Comparison of ENCODE assay signal across 13 cellular contexts in the genomic region with DNA sequence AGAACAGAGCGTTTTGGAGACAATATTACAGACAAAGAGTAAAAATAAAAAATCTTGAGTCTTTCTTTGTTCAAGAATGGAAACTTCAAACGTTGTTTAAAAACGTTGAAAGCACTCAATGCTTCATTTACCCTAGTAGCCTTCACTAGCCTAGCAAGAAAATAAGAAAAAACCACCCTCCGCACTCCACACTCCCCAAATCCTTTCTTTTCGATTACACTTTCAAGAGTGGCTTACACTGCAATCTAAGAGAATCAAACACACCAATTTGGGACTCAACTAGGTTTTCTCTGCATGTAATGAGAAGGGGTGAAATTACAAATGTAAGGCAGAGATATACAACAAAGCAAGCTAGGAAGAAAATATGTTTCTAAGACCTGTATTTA. TPM values are rescaled to one million over a fixed set of nuclear protein-coding genes. Genes with fewer than 3 reads are reported as not detected.
A peak's percentile ranks its signal among the peaks of the same experiment; 100 is the strongest.
DNase-seq lines count a peak whose midpoint lies in the region; ATAC-seq, FAIRE-seq and TF ChIP-seq lines count a peak whose summit lies in the region.
"Had no signal": no experiment of that assay in that cellular context is flagged by ENCODE, and none has a peak within 500 bp of the region (broad histone marks: within the 10 kb centered on the region; RNA-seq: fewer than 3 reads in every experiment).

No MANE protein-coding gene starts in this region.

- peak; percentile 0; the same call in 1 of the 3 replicates for ATAC-seq in GM12878
- no peak for ATAC-seq in natural killer cell

- H3K4me1 ChIP-seq in CD4-positive, alpha-beta memory T cell (ENCODE audit: insufficient read depth, low read length), result peaks cover 62% of the 10 kb centered on the region
- peaks cover 42% of the 10 kb centered on the region for H3K4me1 ChIP-seq in GM12878 (ENCODE audit: control insufficient read depth, insufficient read depth, low read length)
- peaks cover 0 to 3% of the 10 kb centered on the region in 2 donors for H3K4me1 ChIP-seq in kidney (ENCODE audit: control insufficient read depth in 1 of 2, insufficient read depth in 1 of 2, low read depth in 1 of 2, low read length in 2 of 2)

- H3K36me3 ChIP-seq in CD4-positive, alpha-beta memory T cell (ENCODE audit: insufficient read depth, low read length), result peaks cover 9% of the 10 kb centered on the region
- peaks cover 30% of the 10 kb centered on the region for H3K36me3 ChIP-seq in KOPT-K1 (ENCODE audit: insufficient read depth, low read length)
- no peaks in the 10 kb centered on the region for H3K36me3 ChIP-seq in GM12878 (ENCODE audit: control insufficient read depth in 2 of 2, insufficient read depth in 2 of 2, low read length in 1 of 2)
- peaks cover 0 to 4% of the 10 kb centered on the region in 2 donors for H3K36me3 ChIP-seq in kidney (ENCODE audit: control insufficient read depth in 1 of 2, insufficient read depth in 2 of 2, low read length in 2 of 2)

- SMC1A ChIA-PET in GM12878 (lab: Charles Lee; ENCODE audit: uncharacterized antibody, unreplicated experiment), result interaction anchor here (0.7 to 24.6 kb wide), 13 partner anchors 11 to 508 kb away, joined by 3 to 595 read pairs (median 5); no protein-coding TSS in a partner anchor

- in situ Hi-C loops in GM12878 (cut with MboI), result no loop called here

- FAIRE-seq in GM12878 (lab: Jason Lieb, UNC), result no peak
- no peak for FAIRE-seq in H54 (lab: Jason Lieb, UNC)
- no peak for FAIRE-seq in kidney (lab: Jason Lieb, UNC)
- FAIRE-seq: HTR-8/SVneo had no signal

- H3K9me3 ChIP-seq in CD4-positive, alpha-beta memory T cell (ENCODE audit: control insufficient read depth in 1 of 2, low read length in 2 of 2), result no peaks in the 10 kb centered on the region
- H3K9me3 ChIP-seq in KOPT-K1 (ENCODE audit: insufficient read depth, low read length, poor library complexity, severe bottlenecking) (no peaks in the 10 kb centered on the region), GM12878 (replicated peaks; ENCODE audit: control insufficient read depth, insufficient read depth, low read length) (no peaks in the 10 kb centered on the region; the same call in 2 of the 3 replicates), kidney (ENCODE audit: control insufficient read depth in 1 of 2, low read length in 2 of 2) (no peaks in the 10 kb centered on the region)

- CTCF ChIA-PET in CD4-positive, alpha-beta memory T cell (lab: Charles Lee; ENCODE audit: partially characterized antibody), result interaction anchor here (0.8 to 16.4 kb wide), 10 partner anchors 8 to 508 kb away, joined by 4 to 172 read pairs (median 7); no protein-coding TSS in a partner anchor
- CTCF ChIA-PET in GM12878 (lab: Yijun Ruan, JAX), result interaction anchor here (0.6 to 2.7 kb wide), 9 partner anchors 19 to 111 kb away, joined by 3 to 13 read pairs (median 7); no protein-coding TSS in a partner anchor

- RAD21 ChIA-PET in GM12878 (lab: Charles Lee; ENCODE audit: unreplicated experiment), result interaction anchor here (0.5 to 23.0 kb wide), 15 partner anchors 8 to 508 kb away, joined by 3 to 562 read pairs (median 9); no protein-coding TSS in a partner anchor

- no peak for TF ChIP-seq CTCF in GM12878 (IDR thresholded peaks at IDR 0.05 in 2 of 3, conservative IDR thresholded peaks at IDR 0.05 in 1 of 3; ENCODE audit: control insufficient read depth in 2 of 3, extremely low read depth in 1 of 3, insufficient read depth in 1 of 3, low read depth in 3 of 3, low read length in 3 of 3)
- TF ChIP-seq CTCF in natural killer cell (IDR thresholded peaks at IDR 0.05), result no peak
- no peak for TF ChIP-seq CTCF in kidney (IDR thresholded peaks at IDR 0.05; ENCODE audit: borderline replicate concordance, extremely low read depth, insufficient read depth)

- H3K27me3 ChIP-seq in CD4-positive, alpha-beta memory T cell (ENCODE audit: insufficient read depth, low read length), result no peaks in the 10 kb centered on the region
- no peaks in the 10 kb centered on the region for H3K27me3 ChIP-seq in GM12878 (replicated peaks in 1 of 2; ENCODE audit: control insufficient read depth in 2 of 2, insufficient read depth in 2 of 2, low read length in 1 of 2)

- H3K27me3 Mint-ChIP-seq in CD4-positive, alpha-beta memory T cell, result no peaks in the 10 kb centered on the region
- no peaks in the 10 kb centered on the region for H3K27me3 Mint-ChIP-seq in natural killer cell (ENCODE audit: low read depth in 2 of 2)

- no peaks in the 10 kb centered on the region for H4K20me1 ChIP-seq in GM12878 (ENCODE audit: control insufficient read depth, insufficient read depth)

- TF ChIP-seq RAD21 in GM12878 (IDR thresholded peaks at IDR 0.05; ENCODE audit: insufficient read depth, low read depth, low read length), result no peak

- peaks cover 28 to 74% (median 54%) of the 10 kb centered on the region in 4 donors for H3K4me1 Mint-ChIP-seq in CD4-positive, alpha-beta memory T cell
- peaks cover 52 to 66% of the 10 kb centered on the region in 2 donors for H3K4me1 Mint-ChIP-seq in natural killer cell

- TF ChIP-seq EP300 in GM12878 (IDR thresholded peaks at IDR 0.05; ENCODE audit: borderline replicate concordance in 1 of 2, control insufficient read depth in 1 of 2, low read depth in 2 of 2, low read length in 2 of 2), result no peak

- peak overlapping the region; percentile 94 to 99 (median 96) for H3K27ac Mint-ChIP-seq in CD4-positive, alpha-beta memory T cell
- peak overlapping the region; percentile 94 to 97 for H3K27ac Mint-ChIP-seq in natural killer cell

- no peak overlapping the region for H2AFZ ChIP-seq in GM12878 (ENCODE audit: control insufficient read depth, low read depth, low read length)

- peak overlapping the region in 1 of 2 donors; percentile 27 for H3K4me3 ChIP-seq in CD4-positive, alpha-beta memory T cell (ENCODE audit: low read length in 2 of 2)
- peak overlapping the region; percentile 29; the same call in 1 of the 2 replicates for H3K4me3 ChIP-seq in GM12878
- no peak overlapping the region for H3K4me3 ChIP-seq in kidney (ENCODE audit: low read length in 2 of 2)

- H3K79me2 ChIP-seq in GM12878 (ENCODE audit: control insufficient read depth, insufficient read depth, low read length), result peaks cover 31% of the 10 kb centered on the region

- peak overlapping the region; percentile 60 for H3K27ac ChIP-seq in CD4-positive, alpha-beta memory T cell (ENCODE audit: low read depth, low read length)
- H3K27ac ChIP-seq in KOPT-K1 (ENCODE audit: low read depth, low read length, poor library complexity, severe bottlenecking) (peak overlapping the region; percentile 100), GM12878 (ENCODE audit: control insufficient read depth, insufficient read depth) (peak overlapping the region; percentile 90), kidney (ENCODE audit: low read depth in 2 of 2, low read length in 2 of 2) (no peak overlapping the region)

- DNase-seq in CD4-positive, alpha-beta memory T cell, result no peak
- DNase-seq in GM12878 (ENCODE audit: low read depth, low spot score) (no peak), natural killer cell (no peak), H54 (ENCODE audit: insufficient read length, low spot score) (no peak), DMS153 treated with DMSO at 0.1 percent for 48 hours (lab: John Stamatoyannopoulos, UW; ENCODE audit: unreplicated experiment) (no peak), kidney (no peak), NCI-H446 treated with DMSO at 0.1 percent for 48 hours (lab: John Stamatoyannopoulos, UW) (no peak)
- DNase-seq: amygdala; DMS53; NCI-H526; stimulated activated CD4-positive, alpha-beta T cell treated with anti-CD3 and anti-CD28 coated beads, Interleukin-1b, Interleukin-23, amount 100 ng/mL, for 48 hours had no signal

- no TSS peak for BruUV-seq in GM12878 (replicated peaks; lab: Mats Ljungman, UMichigan)

- 29% methylated on average over 5 of the region's 5 CpGs for whole genome bisulfite sequencing in GM12878 (ENCODE audit: insufficient coverage, insufficient replicate concordance, low lambda C conversion rate, missing lambda C conversion rate)

- TF ChIP-seq POLR2A in GM12878 (IDR thresholded peaks at IDR 0.05; ENCODE audit: low read depth, low read length) (no peak), H54 (IDR thresholded peaks at IDR 0.05; ENCODE audit: low read depth, low read length) (no peak)

- POLR2A ChIA-PET in CD4-positive, alpha-beta memory T cell (lab: Charles Lee; ENCODE audit: partially characterized antibody), result interaction anchor here (1.6 to 26.3 kb wide), 15 partner anchors 3 to 508 kb away, joined by 7 to 1769 read pairs (median 218); partner anchors contain the start of genes FAM9C and TMSB4X
- POLR2A ChIA-PET in GM12878 (lab: Charles Lee), result interaction anchor here (0.5 to 13.6 kb wide), 13 partner anchors 10 to 274 kb away, joined by 3 to 157 read pairs (median 9); no protein-coding TSS in a partner anchor

- peaks cover 37 to 39% of the 10 kb centered on the region in 2 donors for H3K36me3 Mint-ChIP-seq in CD4-positive, alpha-beta memory T cell
- peaks cover 30% of the 10 kb centered on the region for H3K36me3 Mint-ChIP-seq in natural killer cell

- H3K9me3 Mint-ChIP-seq in CD4-positive, alpha-beta memory T cell, result peaks cover 0 to 16% (median 2%) of the 10 kb centered on the region in 8 donors
- no peaks in the 10 kb centered on the region for H3K9me3 Mint-ChIP-seq in natural killer cell

- peak overlapping the region; percentile 93; the same call in 1 of the 2 replicates for H3K9ac ChIP-seq in GM12878 (ENCODE audit: control insufficient read depth, insufficient read depth, low read length)
- no peak overlapping the region for H3K9ac ChIP-seq in kidney (ENCODE audit: low read length in 2 of 2)

- peak overlapping the region; percentile 85 to 99 (median 97) for H3K4me3 Mint-ChIP-seq in CD4-positive, alpha-beta memory T cell
- peak overlapping the region; percentile 95 for H3K4me3 Mint-ChIP-seq in natural killer cell

- peak overlapping the region; percentile 23 for H3K4me2 ChIP-seq in GM12878 (ENCODE audit: control insufficient read depth, insufficient read depth)

- intact Hi-C loops in CD4-positive, alpha-beta memory T cell (cut with micrococcal nuclease), result loop anchor here (5.0 kb wide), 1 partner anchor 33 kb away; no protein-coding TSS in a partner anchor
- intact Hi-C loops in GM12878 (cut with micrococcal nuclease; ENCODE audit: unreplicated experiment), result loop anchor here (2.0 kb wide), 1 partner anchor 507 kb away; no protein-coding TSS in a partner anchor
- intact Hi-C loops in natural killer cell (cut with micrococcal nuclease), result loop anchor here (5.0 kb wide), 1 partner anchor 388 kb away; no protein-coding TSS in a partner anchor
- intact Hi-C loops in kidney (cut with DNase I), result no loop called here

RNA-seq across cellular contexts. Expression of gene TMSB4X, which starts 4.7 kb away (rescaled TPM):
- 1,000 to 10,000 TPM; 4,851 to 5,116 TPM for total RNA-seq in CD4-positive, alpha-beta memory T cell
- polyA plus RNA-seq in CD4-positive, alpha-beta memory T cell, result over 10,000 TPM; 27,942 to 36,115 TPM
- total RNA-seq in GM12878 (2013; cell fraction: nucleolus; rRNA removed), result 726 and 815 TPM in 2 replicates
- 20,095 and 20,513 TPM in 2 replicates for total RNA-seq in GM12878 (2014; rRNA removed)
- 14,081 and 14,526 TPM in 2 replicates for total RNA-seq in GM12878 (2014; rRNA removed; fragmentation: Illumina TruSeq; extraction: Trizol)
- 15,676 and 15,778 TPM in 2 replicates for total RNA-seq in GM12878 (2021)
- 20,663 TPM for polyA plus RNA-seq in GM12878 (2011; ENCODE audit: low read depth)
- polyA plus RNA-seq in GM12878 (2011; rRNA removed), result 13,924 and 13,999 TPM in 2 replicates
- polyA plus RNA-seq in GM12878 (2011; cell fraction: cytosol; rRNA removed), result 6,321 and 8,073 TPM in 2 replicates
- 2,770 and 4,943 TPM in 2 replicates for polyA plus RNA-seq in GM12878 (2011; cell fraction: nucleus; rRNA removed)
- 18,326 and 24,333 TPM in 2 replicates for polyA plus RNA-seq in GM12878 (2012)
- 22,521 and 25,739 TPM in 2 replicates for polyA plus RNA-seq in GM12878 (2014; fragmentation: Illumina TruSeq; extraction: Trizol)
- polyA plus RNA-seq in GM12878 (2014; fragmentation: Nextera tagmentation; extraction: Ambion mirVana), result over 10,000 TPM; 32,576 to 35,408 TPM
- 21,672 and 21,926 TPM in 2 replicates for polyA plus RNA-seq in GM12878 (2014; rRNA removed)
- over 10,000 TPM; 35,271 to 37,234 TPM for polyA plus RNA-seq in GM12878 (2016; fragmentation: Nextera tagmentation; extraction: Ambion mirVana)
- polyA minus RNA-seq in GM12878 (2011; rRNA and poly(A)+ RNA removed), result 5,151 and 6,646 TPM in 2 replicates
- polyA minus RNA-seq in GM12878 (2011; cell fraction: cytosol; rRNA and poly(A)+ RNA removed), result 2,250 and 2,391 TPM in 2 replicates
- polyA minus RNA-seq in GM12878 (2011; cell fraction: nucleus; rRNA and poly(A)+ RNA removed), result 1,575 and 1,669 TPM in 2 replicates
- total RNA-seq in natural killer cell, result 1,000 to 10,000 TPM; 5,049 to 6,005 (median 5,892) TPM
- total RNA-seq in kidney, result 2,421 TPM
- 3,432 TPM for polyA plus RNA-seq in kidney (ENCODE audit: insufficient read depth, low read depth, low replicate concordance)

Comparison
In these comparisons a context has a peak if more than half of its experiments do, and no peak if none do; other contexts are left out.
1. H3K27ac ChIP-seq: peak in CD4-positive, alpha-beta memory T cell (single experiment), KOPT-K1 (single experiment) and GM12878 (single experiment); none in kidney (0 of 2).